1 cellular context compared by ENCODE assay signal in the genomic region with DNA sequence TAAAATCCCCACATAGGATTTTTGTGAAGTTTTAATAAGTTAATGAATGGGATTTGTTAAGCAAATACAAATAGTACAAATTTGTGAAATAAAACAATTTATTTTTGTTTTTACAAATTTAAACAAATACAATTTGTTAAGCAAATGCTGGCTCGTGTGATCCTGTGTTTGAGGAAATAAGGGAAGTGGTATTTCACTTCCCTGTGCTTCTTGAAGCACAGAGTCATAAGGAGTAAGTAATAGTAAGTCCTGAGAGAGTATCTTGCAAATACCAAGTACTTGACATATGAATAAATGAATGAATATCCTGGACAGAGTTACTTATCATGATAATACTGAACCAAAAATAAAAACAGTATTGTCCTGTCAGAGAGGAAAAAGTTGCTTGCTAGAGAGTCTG.
A peak's percentile ranks its signal among the peaks of the same experiment; 100 is the strongest.
TF ChIP-seq lines count a peak whose summit lies in the region.

No MANE protein-coding gene starts in this region.

TF ChIP-seq in GM12878, 131 proteins besides CTCF, POLR2A, EP300 and RAD21:
- TF ChIP-seq SPI1 (IDR thresholded peaks at IDR 0.05; ENCODE audit: borderline replicate concordance, insufficient read depth, low read depth, low read length) (peak; percentile 69; the same call in 1 of the 2 replicates), ZBTB40 (IDR thresholded peaks at IDR 0.05; ENCODE audit: borderline replicate concordance) (no peak)
